Comparison of ENCODE assay signal across 1 cellular context in the genomic region with DNA sequence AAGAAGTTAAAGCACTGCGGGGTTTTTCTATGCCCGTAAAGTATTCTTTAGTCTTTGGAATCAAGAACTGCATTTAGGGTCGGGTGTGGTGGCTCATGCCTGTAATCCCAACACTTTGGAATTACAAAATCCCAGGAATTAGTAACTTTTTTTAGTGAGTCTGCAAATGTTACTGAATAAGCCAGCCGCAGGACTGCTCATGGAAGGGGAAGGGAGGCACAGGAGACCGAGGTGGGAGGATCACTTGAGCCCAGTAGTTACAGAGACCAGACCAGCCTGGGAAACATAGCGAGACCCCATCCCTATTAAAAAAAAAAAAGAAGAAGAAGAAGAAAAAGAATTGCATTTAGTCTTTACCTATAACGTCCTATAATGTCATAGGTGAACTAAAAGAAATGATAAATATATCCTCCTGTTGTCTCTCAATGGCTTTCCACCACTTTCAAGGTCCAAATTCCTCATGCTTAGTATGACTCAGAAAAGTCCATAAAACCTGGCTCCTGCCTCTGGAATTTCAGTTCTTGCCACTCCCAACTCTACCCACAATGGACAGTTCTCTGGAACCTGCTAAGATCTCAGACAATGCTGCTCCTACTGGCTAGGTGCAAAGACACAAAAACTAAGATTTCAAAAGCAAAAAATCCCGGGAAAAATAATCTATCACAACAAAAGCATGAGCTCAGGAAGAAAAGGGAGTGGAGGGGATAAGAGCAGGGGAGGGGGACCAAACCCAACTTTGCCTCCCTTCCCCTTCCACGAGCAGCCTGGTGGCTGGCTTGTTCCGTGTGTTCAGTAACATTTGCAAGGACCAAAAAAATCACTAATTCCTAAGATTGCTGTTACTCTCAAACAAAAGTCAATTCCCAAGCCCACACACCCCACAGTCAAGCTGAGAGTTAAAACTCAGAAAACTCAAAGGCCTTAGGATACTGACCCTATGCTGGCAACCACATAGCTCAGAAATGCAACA.
A peak's percentile ranks its signal among the peaks of the same experiment; 100 is the strongest.
TF ChIP-seq lines count a peak whose summit lies in the region.

No MANE protein-coding gene starts in this region.

TF ChIP-seq in HepG2, 621 proteins besides CTCF, POLR2A, EP300 and RAD21 (continued from another document and continues in another):
- TF ChIP-seq HOXA3 (CRISPR knock-in tag; IDR thresholded peaks at IDR 0.05), result peak; percentile 74
- TF ChIP-seq, protein P1, sequence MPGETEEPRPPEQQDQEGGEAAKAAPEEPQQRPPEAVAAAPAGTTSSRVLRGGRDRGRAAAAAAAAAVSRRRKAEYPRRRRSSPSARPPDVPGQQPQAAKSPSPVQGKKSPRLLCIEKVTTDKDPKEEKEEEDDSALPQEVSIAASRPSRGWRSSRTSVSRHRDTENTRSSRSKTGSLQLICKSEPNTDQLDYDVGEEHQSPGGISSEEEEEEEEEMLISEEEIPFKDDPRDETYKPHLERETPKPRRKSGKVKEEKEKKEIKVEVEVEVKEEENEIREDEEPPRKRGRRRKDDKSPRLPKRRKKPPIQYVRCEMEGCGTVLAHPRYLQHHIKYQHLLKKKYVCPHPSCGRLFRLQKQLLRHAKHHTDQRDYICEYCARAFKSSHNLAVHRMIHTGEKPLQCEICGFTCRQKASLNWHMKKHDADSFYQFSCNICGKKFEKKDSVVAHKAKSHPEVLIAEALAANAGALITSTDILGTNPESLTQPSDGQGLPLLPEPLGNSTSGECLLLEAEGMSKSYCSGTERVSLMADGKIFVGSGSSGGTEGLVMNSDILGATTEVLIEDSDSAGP (CRISPR knock-in tag; IDR thresholded peaks at IDR 0.05; ENCODE audit: borderline replicate concordance), result no peak
- no peak; the same call in 1 of the 2 replicates for TF ChIP-seq MBD4 (IDR thresholded peaks at IDR 0.05; ENCODE audit: borderline replicate concordance, low read length)
- no peak for TF ChIP-seq ZNF484 (CRISPR knock-in tag; IDR thresholded peaks at IDR 0.05; ENCODE audit: borderline replicate concordance, low read depth)
- no peak for TF ChIP-seq ZNF160 (CRISPR knock-in tag; IDR thresholded peaks at IDR 0.05)
- 0 out of 2 replicates have a peak, but pooled peaks have one; percentile 34 for TF ChIP-seq BRCA1 (CRISPR knock-in tag; IDR thresholded peaks at IDR 0.05)
- TF ChIP-seq NPAS2 (CRISPR knock-in tag; IDR thresholded peaks at IDR 0.05; ENCODE audit: borderline replicate concordance), result no peak
- no peak for TF ChIP-seq ZNF570 (CRISPR knock-in tag; IDR thresholded peaks at IDR 0.05; ENCODE audit: borderline replicate concordance)
- TF ChIP-seq ZNF776 (CRISPR knock-in tag; IDR thresholded peaks at IDR 0.05), result no peak
- no peak for TF ChIP-seq ZNF883 (CRISPR knock-in tag; IDR thresholded peaks at IDR 0.05; ENCODE audit: not compliant biosample characterization)
- TF ChIP-seq ZC3H4 (CRISPR knock-in tag; IDR thresholded peaks at IDR 0.05; ENCODE audit: borderline replicate concordance), result no peak
- TF ChIP-seq GATAD1 (CRISPR knock-in tag; IDR thresholded peaks at IDR 0.05), result no peak
- TF ChIP-seq, protein P2, sequence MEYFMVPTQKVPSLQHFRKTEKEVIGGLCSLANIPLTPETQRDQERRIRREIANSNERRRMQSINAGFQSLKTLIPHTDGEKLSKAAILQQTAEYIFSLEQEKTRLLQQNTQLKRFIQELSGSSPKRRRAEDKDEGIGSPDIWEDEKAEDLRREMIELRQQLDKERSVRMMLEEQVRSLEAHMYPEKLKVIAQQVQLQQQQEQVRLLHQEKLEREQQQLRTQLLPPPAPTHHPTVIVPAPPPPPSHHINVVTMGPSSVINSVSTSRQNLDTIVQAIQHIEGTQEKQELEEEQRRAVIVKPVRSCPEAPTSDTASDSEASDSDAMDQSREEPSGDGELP (IDR thresholded peaks at IDR 0.05; ENCODE audit: borderline replicate concordance, low read depth), result peak; percentile 24; the same call in 1 of the 2 replicates
- TF ChIP-seq SIX4 (CRISPR knock-in tag; IDR thresholded peaks at IDR 0.05), result no peak
- no peak for TF ChIP-seq SUZ12 (IDR thresholded peaks at IDR 0.05; ENCODE audit: low read depth, low read length)
- TF ChIP-seq AGO2 (optimal IDR thresholded peaks at IDR 0.05; ENCODE audit: low read depth, low read length), result no peak
- no peak for TF ChIP-seq ZNF441 (CRISPR knock-in tag; IDR thresholded peaks at IDR 0.05; ENCODE audit: borderline replicate concordance)
- TF ChIP-seq HIVEP1 (CRISPR knock-in tag; IDR thresholded peaks at IDR 0.05), result no peak
- no peak for TF ChIP-seq CBX5 (CRISPR knock-in tag; IDR thresholded peaks at IDR 0.05; ENCODE audit: borderline replicate concordance)
- 0 out of 2 replicates have a peak, but pooled peaks have one; percentile 76 for TF ChIP-seq RFXANK (CRISPR knock-in tag; IDR thresholded peaks at IDR 0.05)
- TF ChIP-seq, protein P3, sequence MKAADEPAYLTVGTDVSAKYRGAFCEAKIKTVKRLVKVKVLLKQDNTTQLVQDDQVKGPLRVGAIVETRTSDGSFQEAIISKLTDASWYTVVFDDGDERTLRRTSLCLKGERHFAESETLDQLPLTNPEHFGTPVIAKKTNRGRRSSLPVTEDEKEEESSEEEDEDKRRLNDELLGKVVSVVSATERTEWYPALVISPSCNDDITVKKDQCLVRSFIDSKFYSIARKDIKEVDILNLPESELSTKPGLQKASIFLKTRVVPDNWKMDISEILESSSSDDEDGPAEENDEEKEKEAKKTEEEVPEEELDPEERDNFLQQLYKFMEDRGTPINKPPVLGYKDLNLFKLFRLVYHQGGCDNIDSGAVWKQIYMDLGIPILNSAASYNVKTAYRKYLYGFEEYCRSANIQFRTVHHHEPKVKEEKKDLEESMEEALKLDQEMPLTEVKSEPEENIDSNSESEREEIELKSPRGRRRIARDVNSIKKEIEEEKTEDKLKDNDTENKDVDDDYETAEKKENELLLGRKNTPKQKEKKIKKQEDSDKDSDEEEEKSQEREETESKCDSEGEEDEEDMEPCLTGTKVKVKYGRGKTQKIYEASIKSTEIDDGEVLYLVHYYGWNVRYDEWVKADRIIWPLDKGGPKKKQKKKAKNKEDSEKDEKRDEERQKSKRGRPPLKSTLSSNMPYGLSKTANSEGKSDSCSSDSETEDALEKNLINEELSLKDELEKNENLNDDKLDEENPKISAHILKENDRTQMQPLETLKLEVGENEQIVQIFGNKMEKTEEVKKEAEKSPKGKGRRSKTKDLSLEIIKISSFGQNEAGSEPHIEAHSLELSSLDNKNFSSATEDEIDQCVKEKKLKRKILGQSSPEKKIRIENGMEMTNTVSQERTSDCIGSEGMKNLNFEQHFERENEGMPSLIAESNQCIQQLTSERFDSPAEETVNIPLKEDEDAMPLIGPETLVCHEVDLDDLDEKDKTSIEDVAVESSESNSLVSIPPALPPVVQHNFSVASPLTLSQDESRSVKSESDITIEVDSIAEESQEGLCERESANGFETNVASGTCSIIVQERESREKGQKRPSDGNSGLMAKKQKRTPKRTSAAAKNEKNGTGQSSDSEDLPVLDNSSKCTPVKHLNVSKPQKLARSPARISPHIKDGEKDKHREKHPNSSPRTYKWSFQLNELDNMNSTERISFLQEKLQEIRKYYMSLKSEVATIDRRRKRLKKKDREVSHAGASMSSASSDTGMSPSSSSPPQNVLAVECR (CRISPR knock-in tag; IDR thresholded peaks at IDR 0.05; ENCODE audit: borderline replicate concordance), result 0 out of 2 replicates have a peak, but pooled peaks have one; percentile 2
- TF ChIP-seq RFX3 (CRISPR knock-in tag; IDR thresholded peaks at IDR 0.05), result no peak
- TF ChIP-seq, protein P4, sequence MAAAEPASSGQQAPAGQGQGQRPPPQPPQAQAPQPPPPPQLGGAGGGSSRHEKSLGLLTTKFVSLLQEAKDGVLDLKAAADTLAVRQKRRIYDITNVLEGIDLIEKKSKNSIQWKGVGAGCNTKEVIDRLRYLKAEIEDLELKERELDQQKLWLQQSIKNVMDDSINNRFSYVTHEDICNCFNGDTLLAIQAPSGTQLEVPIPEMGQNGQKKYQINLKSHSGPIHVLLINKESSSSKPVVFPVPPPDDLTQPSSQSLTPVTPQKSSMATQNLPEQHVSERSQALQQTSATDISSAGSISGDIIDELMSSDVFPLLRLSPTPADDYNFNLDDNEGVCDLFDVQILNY (CRISPR knock-in tag; conservative IDR thresholded peaks at IDR 0.05), result no peak
- TF ChIP-seq ZNF17 (CRISPR knock-in tag; IDR thresholded peaks at IDR 0.05), result no peak
- TF ChIP-seq, protein P5, sequence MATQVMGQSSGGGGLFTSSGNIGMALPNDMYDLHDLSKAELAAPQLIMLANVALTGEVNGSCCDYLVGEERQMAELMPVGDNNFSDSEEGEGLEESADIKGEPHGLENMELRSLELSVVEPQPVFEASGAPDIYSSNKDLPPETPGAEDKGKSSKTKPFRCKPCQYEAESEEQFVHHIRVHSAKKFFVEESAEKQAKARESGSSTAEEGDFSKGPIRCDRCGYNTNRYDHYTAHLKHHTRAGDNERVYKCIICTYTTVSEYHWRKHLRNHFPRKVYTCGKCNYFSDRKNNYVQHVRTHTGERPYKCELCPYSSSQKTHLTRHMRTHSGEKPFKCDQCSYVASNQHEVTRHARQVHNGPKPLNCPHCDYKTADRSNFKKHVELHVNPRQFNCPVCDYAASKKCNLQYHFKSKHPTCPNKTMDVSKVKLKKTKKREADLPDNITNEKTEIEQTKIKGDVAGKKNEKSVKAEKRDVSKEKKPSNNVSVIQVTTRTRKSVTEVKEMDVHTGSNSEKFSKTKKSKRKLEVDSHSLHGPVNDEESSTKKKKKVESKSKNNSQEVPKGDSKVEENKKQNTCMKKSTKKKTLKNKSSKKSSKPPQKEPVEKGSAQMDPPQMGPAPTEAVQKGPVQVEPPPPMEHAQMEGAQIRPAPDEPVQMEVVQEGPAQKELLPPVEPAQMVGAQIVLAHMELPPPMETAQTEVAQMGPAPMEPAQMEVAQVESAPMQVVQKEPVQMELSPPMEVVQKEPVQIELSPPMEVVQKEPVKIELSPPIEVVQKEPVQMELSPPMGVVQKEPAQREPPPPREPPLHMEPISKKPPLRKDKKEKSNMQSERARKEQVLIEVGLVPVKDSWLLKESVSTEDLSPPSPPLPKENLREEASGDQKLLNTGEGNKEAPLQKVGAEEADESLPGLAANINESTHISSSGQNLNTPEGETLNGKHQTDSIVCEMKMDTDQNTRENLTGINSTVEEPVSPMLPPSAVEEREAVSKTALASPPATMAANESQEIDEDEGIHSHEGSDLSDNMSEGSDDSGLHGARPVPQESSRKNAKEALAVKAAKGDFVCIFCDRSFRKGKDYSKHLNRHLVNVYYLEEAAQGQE (IDR thresholded peaks at IDR 0.05; ENCODE audit: borderline replicate concordance in 1 of 2, low read depth in 1 of 2, low read length in 2 of 2), result peak in 1 of 2 experiments; percentile 63; a peak in 1 of 4 replicates
- TF ChIP-seq ZNF724P (CRISPR knock-in tag; IDR thresholded peaks at IDR 0.05; ENCODE audit: borderline replicate concordance), result no peak
- no peak for TF ChIP-seq NR3C1 (CRISPR knock-in tag; IDR thresholded peaks at IDR 0.05)
- no peak for TF ChIP-seq NAIF1 (CRISPR knock-in tag; IDR thresholded peaks at IDR 0.05; ENCODE audit: borderline replicate concordance)
- TF ChIP-seq ZBTB7B (CRISPR knock-in tag; IDR thresholded peaks at IDR 0.05), result no peak; the same call in 1 of the 2 replicates
- TF ChIP-seq, protein P6, sequence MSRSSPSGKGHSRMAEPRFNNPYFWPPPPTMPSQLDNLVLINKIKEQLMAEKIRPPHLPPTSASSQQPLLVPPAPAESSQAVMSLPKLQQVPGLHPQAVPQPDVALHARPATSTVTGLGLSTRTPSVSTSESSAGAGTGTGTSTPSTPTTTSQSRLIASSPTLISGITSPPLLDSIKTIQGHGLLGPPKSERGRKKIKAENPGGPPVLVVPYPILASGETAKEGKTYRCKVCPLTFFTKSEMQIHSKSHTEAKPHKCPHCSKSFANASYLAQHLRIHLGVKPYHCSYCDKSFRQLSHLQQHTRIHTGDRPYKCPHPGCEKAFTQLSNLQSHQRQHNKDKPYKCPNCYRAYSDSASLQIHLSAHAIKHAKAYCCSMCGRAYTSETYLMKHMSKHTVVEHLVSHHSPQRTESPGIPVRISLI (CRISPR knock-in tag; IDR thresholded peaks at IDR 0.05; ENCODE audit: borderline replicate concordance), result no peak; the same call in 1 of the 2 replicates
- TF ChIP-seq, protein P7, sequence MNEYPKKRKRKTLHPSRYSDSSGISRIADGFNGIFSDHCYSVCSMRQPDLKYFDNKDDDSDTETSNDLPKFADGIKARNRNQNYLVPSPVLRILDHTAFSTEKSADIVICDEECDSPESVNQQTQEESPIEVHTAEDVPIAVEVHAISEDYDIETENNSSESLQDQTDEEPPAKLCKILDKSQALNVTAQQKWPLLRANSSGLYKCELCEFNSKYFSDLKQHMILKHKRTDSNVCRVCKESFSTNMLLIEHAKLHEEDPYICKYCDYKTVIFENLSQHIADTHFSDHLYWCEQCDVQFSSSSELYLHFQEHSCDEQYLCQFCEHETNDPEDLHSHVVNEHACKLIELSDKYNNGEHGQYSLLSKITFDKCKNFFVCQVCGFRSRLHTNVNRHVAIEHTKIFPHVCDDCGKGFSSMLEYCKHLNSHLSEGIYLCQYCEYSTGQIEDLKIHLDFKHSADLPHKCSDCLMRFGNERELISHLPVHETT (CRISPR knock-in tag; conservative IDR thresholded peaks at IDR 0.05), result no peak; the same call in 1 of the 2 replicates
- TF ChIP-seq MTF1 (CRISPR knock-in tag; IDR thresholded peaks at IDR 0.05), result no peak
- no peak for TF ChIP-seq ZNF598 (CRISPR knock-in tag; IDR thresholded peaks at IDR 0.05; ENCODE audit: borderline replicate concordance)
- no peak for TF ChIP-seq RFX1 (IDR thresholded peaks at IDR 0.05)
- no peak for TF ChIP-seq FLYWCH1 (CRISPR knock-in tag; IDR thresholded peaks at IDR 0.05)
- TF ChIP-seq YEATS4 (CRISPR knock-in tag; IDR thresholded peaks at IDR 0.05; ENCODE audit: borderline replicate concordance), result peak; percentile 36; the same call in 1 of the 2 replicates
- TF ChIP-seq ETV5 (CRISPR knock-in tag; IDR thresholded peaks at IDR 0.05; ENCODE audit: borderline replicate concordance), result peak; percentile 17; the same call in 1 of the 2 replicates
- TF ChIP-seq PRPF4 (IDR thresholded peaks at IDR 0.05; ENCODE audit: low read depth, low read length, poor library complexity, severe bottlenecking), result no peak
- no peak for TF ChIP-seq ARNTL (CRISPR knock-in tag; IDR thresholded peaks at IDR 0.05)
- peak; percentile 47 for TF ChIP-seq THAP11 (CRISPR knock-in tag; IDR thresholded peaks at IDR 0.05)
- TF ChIP-seq MXI1 (IDR thresholded peaks at IDR 0.05; ENCODE audit: borderline replicate concordance, low read depth, low read length), result peak; percentile 32; the same call in 1 of the 3 replicates
- TF ChIP-seq, protein P8, sequence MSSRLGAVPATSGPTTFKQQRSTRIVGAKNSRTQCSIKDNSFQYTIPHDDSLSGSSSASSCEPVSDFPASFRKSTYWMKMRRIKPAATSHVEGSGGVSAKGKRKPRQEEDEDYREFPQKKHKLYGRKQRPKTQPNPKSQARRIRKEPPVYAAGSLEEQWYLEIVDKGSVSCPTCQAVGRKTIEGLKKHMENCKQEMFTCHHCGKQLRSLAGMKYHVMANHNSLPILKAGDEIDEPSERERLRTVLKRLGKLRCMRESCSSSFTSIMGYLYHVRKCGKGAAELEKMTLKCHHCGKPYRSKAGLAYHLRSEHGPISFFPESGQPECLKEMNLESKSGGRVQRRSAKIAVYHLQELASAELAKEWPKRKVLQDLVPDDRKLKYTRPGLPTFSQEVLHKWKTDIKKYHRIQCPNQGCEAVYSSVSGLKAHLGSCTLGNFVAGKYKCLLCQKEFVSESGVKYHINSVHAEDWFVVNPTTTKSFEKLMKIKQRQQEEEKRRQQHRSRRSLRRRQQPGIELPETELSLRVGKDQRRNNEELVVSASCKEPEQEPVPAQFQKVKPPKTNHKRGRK (CRISPR knock-in tag; IDR thresholded peaks at IDR 0.05), result no peak
- no peak for TF ChIP-seq FIP1L1 (IDR thresholded peaks at IDR 0.05; ENCODE audit: borderline replicate concordance, insufficient read depth, low read depth, low read length)
- TF ChIP-seq JUN (CRISPR knock-in tag; IDR thresholded peaks at IDR 0.05), result peak; percentile 93
- TF ChIP-seq GZF1 (CRISPR knock-in tag; IDR thresholded peaks at IDR 0.05), result no peak; the same call in 1 of the 2 replicates
- TF ChIP-seq GLI4 (CRISPR knock-in tag; IDR thresholded peaks at IDR 0.05; ENCODE audit: borderline replicate concordance), result 0 out of 2 replicates have a peak, but pooled peaks have one; percentile 2
- no peak; the same call in 1 of the 2 replicates for TF ChIP-seq KLF11 (CRISPR knock-in tag; IDR thresholded peaks at IDR 0.05)
- no peak for TF ChIP-seq NFRKB (IDR thresholded peaks at IDR 0.05)
